In the genomic region with DNA sequence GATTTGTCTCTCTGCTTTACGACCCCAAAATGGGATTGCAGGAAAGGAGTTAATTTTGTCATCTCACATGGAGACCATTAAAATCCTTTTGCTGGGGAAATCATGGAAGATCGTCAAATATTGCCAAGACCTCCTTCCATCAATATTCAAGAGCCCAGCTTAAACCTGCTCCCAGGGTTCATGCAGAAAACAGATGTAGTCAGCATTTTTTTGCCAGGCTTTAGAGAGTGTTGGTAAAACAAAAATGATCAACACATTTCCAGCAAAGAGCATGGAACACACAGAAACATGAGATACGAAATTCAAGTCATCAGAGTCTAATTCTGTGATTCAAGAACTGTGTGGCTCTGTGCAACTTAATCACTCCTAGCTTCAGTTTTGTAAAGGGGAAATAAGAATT, we compare ENCODE assay signal across 30 cellular contexts.
"Had no signal": no experiment of that assay in that cellular context is flagged by ENCODE, and none has a peak within 500 bp of the region (broad histone marks: within the 10 kb centered on the region; RNA-seq: fewer than 3 reads in every experiment).

No MANE protein-coding gene starts in this region.

- H3K36me3 Mint-ChIP-seq: naive thymus-derived CD4-positive, alpha-beta T cell; natural killer cell; stimulated activated memory B cell treated with anti-CD40 and anti-IgM and Interleukin-4, amounts not matched to agents 10 μg/mL and 1 μg/mL and 100 μg/mL, for 72 hours; type B pancreatic cell had no signal

- H3K4me3 Mint-ChIP-seq: naive thymus-derived CD4-positive, alpha-beta T cell; natural killer cell; nephron; stimulated activated memory B cell treated with anti-CD40 and anti-IgM and Interleukin-4, amounts not matched to agents 10 μg/mL and 1 μg/mL and 100 μg/mL, for 72 hours; stimulated activated naive CD8-positive, alpha-beta T cell treated with anti-CD3 and anti-CD28 coated beads, Interleukin-15, amount 100 ng/mL, for 72 hours; type B pancreatic cell had no signal

- H3K27ac ChIP-seq: neutrophil, pancreas, psoas muscle, skin epidermis, spleen, suprapubic skin, testis, tibial artery, transverse colon, upper lobe of right lung, uterus had no signal

- H3K27me3 ChIP-seq: neutrophil, pancreas, spleen, suprapubic skin, testis, tibial artery, transverse colon, upper lobe of right lung, uterus had no signal

- H3K4me2 ChIP-seq: smooth muscle cell had no signal

- H3K9me3 ChIP-seq: neutrophil, pancreas, psoas muscle, spleen, suprapubic skin, testis, tibial artery, transverse colon, upper lobe of right lung, uterus had no signal

- H3K27ac Mint-ChIP-seq: naive thymus-derived CD4-positive, alpha-beta T cell; natural killer cell; nephron; progenitor cell of endocrine pancreas; stimulated activated memory B cell treated with anti-CD40 and anti-IgM and Interleukin-4, amounts not matched to agents 10 μg/mL and 1 μg/mL and 100 μg/mL, for 72 hours; stimulated activated naive CD8-positive, alpha-beta T cell treated with anti-CD3 and anti-CD28 coated beads, Interleukin-15, amount 100 ng/mL, for 72 hours had no signal

- FAIRE-seq: pancreas had no signal

- H3K27me3 Mint-ChIP-seq: progenitor cell of endocrine pancreas; stimulated activated memory B cell treated with anti-CD40 and anti-IgM and Interleukin-4, amounts not matched to agents 10 μg/mL and 1 μg/mL and 100 μg/mL, for 72 hours; type B pancreatic cell had no signal

- H3K9me3 Mint-ChIP-seq: natural killer cell; stimulated activated naive CD8-positive, alpha-beta T cell treated with anti-CD3 and anti-CD28 coated beads, Interleukin-15, amount 100 ng/mL, for 72 hours; type B pancreatic cell had no signal

- ATAC-seq: naive thymus-derived CD4-positive, alpha-beta T cell; natural killer cell; pancreas; psoas muscle; right cardiac atrium; sciatic nerve; stimulated activated memory B cell treated with anti-CD40 and anti-IgM and Interleukin-4, amounts not matched to agents 10 μg/mL and 1 μg/mL and 100 μg/mL, for 72 hours; stimulated activated naive CD8-positive, alpha-beta T cell treated with anti-CD3 and anti-CD28 coated beads, Interleukin-15, amount 100 ng/mL, for 72 hours; stimulated activated naive CD8-positive, alpha-beta T cell treated with anti-CD3 and anti-CD28 coated beads, Interleukin-15, Interleukin-2, amounts not matched to agents 100 U/mL and 50 U/mL, for 24 hours; upper lobe of right lung had no signal

- H3K4me3 ChIP-seq: pancreas, psoas muscle, skin epidermis, smooth muscle cell, spleen, suprapubic skin, testis, tibial artery, transverse colon, upper lobe of right lung, uterus had no signal

- H3K36me3 ChIP-seq: neutrophil, pancreas, spleen, suprapubic skin, tibial artery, transverse colon, upper lobe of right lung, uterus had no signal

- H3K4me1 Mint-ChIP-seq: naive thymus-derived CD4-positive, alpha-beta T cell; natural killer cell; nephron; stimulated activated memory B cell treated with anti-CD40 and anti-IgM and Interleukin-4, amounts not matched to agents 10 μg/mL and 1 μg/mL and 100 μg/mL, for 72 hours; stimulated activated naive CD8-positive, alpha-beta T cell treated with anti-CD3 and anti-CD28 coated beads, Interleukin-15, amount 100 ng/mL, for 72 hours had no signal

- DNase-seq: naive thymus-derived CD4-positive, alpha-beta T cell; natural killer cell; nucleus accumbens; pancreas; psoas muscle; right cardiac atrium; spleen; stimulated activated CD4-positive, alpha-beta T cell treated with anti-CD3 and anti-CD28 coated beads, Interleukin-12 subunit alpha, Interleukin-12 subunit beta, amount 100 ng/mL, for 4 hours; stimulated activated CD4-positive, alpha-beta T cell treated with anti-CD3 and anti-CD28 coated beads, Interleukin-1b, Interleukin-23, amount 100 ng/mL, for 48 hours; stimulated activated CD4-positive, alpha-beta T cell treated with anti-CD3 and anti-CD28 coated beads, Interleukin-4, amount 100 ng/mL, for 1 hour; stimulated activated CD4-positive, alpha-beta T cell treated with anti-CD3 and anti-CD28 coated beads, Interleukin-4, amount 100 ng/mL, for 4 hours; stimulated activated CD8-positive, alpha-beta memory T cell treated with anti-CD3 and anti-CD28 coated beads, Interleukin-4, amount 100 ng/mL, for 48 hours; stimulated activated naive CD4-positive, alpha-beta T cell; stimulated activated naive CD8-positive, alpha-beta T cell treated with anti-CD3 and anti-CD28 coated beads, Interleukin-15, amount 100 ng/mL, for 72 hours; stimulated activated naive CD8-positive, alpha-beta T cell treated with anti-CD3 and anti-CD28 coated beads, Interleukin-15, Interleukin-2, amounts not matched to agents 100 U/mL and 50 U/mL, for 24 hours; substantia nigra; testis; tibial artery; transverse colon; upper lobe of right lung; uterus had no signal

- H3K4me1 ChIP-seq: pancreas, psoas muscle, spleen, suprapubic skin, testis, transverse colon, upper lobe of right lung, uterus had no signal
